ENCODE assay signal across 10 cellular contexts in genomic region chr10:784377-784758, GRCh38.
DNase-seq lines count a peak whose midpoint lies in the region; ATAC-seq and TF ChIP-seq lines count a peak whose summit lies in the region.
"Had no signal": no experiment of that assay in that cellular context is flagged by ENCODE, and none has a peak within 500 bp of the region (broad histone marks: within the 10 kb centered on the region; RNA-seq: fewer than 3 reads in every experiment).

No MANE protein-coding gene starts in this region.

- 23 to 43% methylated on average over 4 to 17 of the region's 21 CpGs for WGBS in mesodermal cell (ENCODE audit: insufficient coverage in 2 of 2), 2 experiments

- POLR2A ChIA-PET in HEK293 (lab: Yijun Ruan, JAX) = interaction anchor here (1.0 kb wide), 1 partner anchor 265 kb away, joined by 4 read pairs; the partner anchor contains the start of gene IDI1

- H3K4me1 ChIP-seq in HEK293 (ENCODE audit: control insufficient read depth, insufficient read depth, low read length) (no peaks in the 10 kb centered on the region), mesodermal cell (ENCODE audit: control insufficient read depth, insufficient read depth, low read length, poor library complexity, severe bottlenecking) (peaks cover 7% of the 10 kb centered on the region)

- H3K4me3 ChIP-seq in HEK293 (ENCODE audit: low read depth, low read length) = peak overlapping the region; percentile 41
- H3K4me3 ChIP-seq in choroid plexus epithelial cell (ENCODE audit: low read depth, low read length) = peak overlapping the region; percentile 55
- peak overlapping the region; percentile 23 for H3K4me3 ChIP-seq in mesodermal cell (ENCODE audit: extremely low read depth, insufficient read depth, low read length, poor library complexity, severe bottlenecking)

- H3K9me3 ChIP-seq in HEK293 (ENCODE audit: control insufficient read depth, insufficient read depth, low read depth, low read length) (no peaks in the 10 kb centered on the region), mesodermal cell (ENCODE audit: control insufficient read depth, low read length) (no peaks in the 10 kb centered on the region)

- CTCF ChIA-PET in HEK293 (lab: Yijun Ruan, JAX) = interaction anchor here (0.9 kb wide), 1 partner anchor 133 kb away, joined by 4 read pairs; no protein-coding TSS in a partner anchor

- H3K36me3 ChIP-seq in HEK293 (ENCODE audit: control insufficient read depth in 2 of 2, insufficient read depth in 1 of 2, low read length in 2 of 2) (no peaks in the 10 kb centered on the region), mesodermal cell (ENCODE audit: control insufficient read depth, insufficient read depth, low read length) (no peaks in the 10 kb centered on the region)

- no peak for TF ChIP-seq CTCF in HEK293 (tag by site-specific recombination; IDR thresholded peaks at IDR 0.05)
- no peak for TF ChIP-seq CTCF in choroid plexus epithelial cell (conservative IDR thresholded peaks at IDR 0.05; ENCODE audit: low read depth, low read length)

- peak; percentile 21 for DNase-seq in A172 (ENCODE audit: low spot score)
- no peak for DNase-seq in choroid plexus epithelial cell (ENCODE audit: low read depth)
- no peak for DNase-seq in activated CD4-positive, CD25-positive, alpha-beta regulatory T cell treated with anti-CD3 and anti-CD28 coated beads, Interleukin-2, amount 50 U/mL, for 72 hours
- DNase-seq in amniotic stem cell (lab: John Stamatoyannopoulos, UW) = no peak
- no peak for DNase-seq in NCI-H510A (lab: John Stamatoyannopoulos, UW)
- DNase-seq: effector CD4-positive, alpha-beta T cell; GF-D8 had no signal

- H3K27ac ChIP-seq in HEK293 (ENCODE audit: extremely low read depth, low read depth, low read length) = no peak overlapping the region
- H3K27ac ChIP-seq in mesodermal cell (ENCODE audit: low read depth, low read length, severe bottlenecking) = peak overlapping the region; percentile 36

- no peak for ATAC-seq in GM21737 (IDR thresholded peaks at IDR 0.05; ENCODE audit: unreplicated experiment)

TF ChIP-seq in HEK293, 187 proteins besides CTCF, POLR2A, EP300 and RAD21:
- TF ChIP-seq ZBTB1 (tag by site-specific recombination; IDR thresholded peaks at IDR 0.05) (no peak), ZFHX2 (tag by site-specific recombination; conservative IDR thresholded peaks at IDR 0.05) (no peak)
